Comparison of ENCODE assay signal across 1 cellular context in genomic region chr2:219248845-219249202, GRCh38.
A peak's percentile ranks its signal among the peaks of the same experiment; 100 is the strongest.
TF ChIP-seq lines count a peak whose summit lies in the region.

No MANE protein-coding gene starts in this region.

TF ChIP-seq in GM12878, 131 proteins besides CTCF, POLR2A, EP300 and RAD21:
- TF ChIP-seq HDGF (IDR thresholded peaks at IDR 0.05): 0 out of 2 replicates have a peak, but pooled peaks have one; percentile 5
- no peak for TF ChIP-seq SRF (IDR thresholded peaks at IDR 0.05; ENCODE audit: low read depth in 2 of 2, low read length in 2 of 2)
- TF ChIP-seq IKZF1 (conservative IDR thresholded peaks at IDR 0.05): no peak
TF ChIP-seq in GM12878: peak in this region for 1.
